Comparison of ENCODE assay signal across 16 cellular contexts in genomic region chr4:7621252-7621651, GRCh38.
DNase-seq lines count a peak whose midpoint lies in the region; ATAC-seq, FAIRE-seq and TF ChIP-seq lines count a peak whose summit lies in the region.
"Had no signal": no experiment of that assay in that cellular context is flagged by ENCODE, and none has a peak within 500 bp of the region (broad histone marks: within the 10 kb centered on the region; RNA-seq: fewer than 3 reads in every experiment).

No MANE protein-coding gene starts in this region.

- H4K91ac ChIP-seq in neuronal stem cell (ENCODE audit: low read depth, low read length, poor library complexity): no peak overlapping the region

- H4K8ac ChIP-seq in neuronal stem cell (ENCODE audit: low read depth, low read length): no peak overlapping the region

- H3K36me3 Mint-ChIP-seq in glutamatergic neuron (ENCODE audit: unreplicated experiment): no peaks in the 10 kb centered on the region
- no peaks in the 10 kb centered on the region for H3K36me3 Mint-ChIP-seq in activated T-helper 17 cell treated with anti-CD3 and anti-CD28 coated beads, Interleukin-2, amount 50 U/mL, for 72 hours (ENCODE audit: low read depth)

- no peaks in the 10 kb centered on the region for H3K9me3 ChIP-seq in HepG2 (ENCODE audit: low read length)
- no peaks in the 10 kb centered on the region for H3K9me3 ChIP-seq in right lobe of liver
- no peaks in the 10 kb centered on the region for H3K9me3 ChIP-seq in K562 (replicated peaks; ENCODE audit: control insufficient read depth, insufficient read depth, low read depth, low read length)
- peaks cover 0 to under 1% of the 10 kb centered on the region in 2 donors for H3K9me3 ChIP-seq in neuronal stem cell (replicated peaks in 1 of 2; ENCODE audit: control insufficient read depth in 2 of 2, insufficient read depth in 1 of 2, low read depth in 1 of 2, low read length in 2 of 2)

- H2AFZ ChIP-seq in HepG2 (ENCODE audit: low read length) (no peak overlapping the region), K562 (ENCODE audit: low read depth, low read length) (no peak overlapping the region), neuronal stem cell (ENCODE audit: low read length) (no peak overlapping the region)

- CTCF ChIA-PET in HepG2 (lab: Yijun Ruan, JAX; ENCODE audit: low intra/inter-chr PET ratio, low total read pairs) (no interaction called here), K562 (lab: Yijun Ruan, JAX; ENCODE audit: low intra/inter-chr PET ratio) (no interaction called here)

- H3K4me3 Mint-ChIP-seq in glutamatergic neuron (ENCODE audit: unreplicated experiment): peak overlapping the region; percentile 28
- no peak overlapping the region for H3K4me3 Mint-ChIP-seq in activated T-helper 17 cell treated with anti-CD3 and anti-CD28 coated beads, Interleukin-2, amount 50 U/mL, for 72 hours
- H3K4me3 Mint-ChIP-seq: CD4-positive, alpha-beta T cell had no signal

- intact Hi-C loops in HepG2 (cut with micrococcal nuclease; ENCODE audit: unreplicated experiment): no loop called here
- intact Hi-C loops in right lobe of liver (cut with DNase I): no loop called here
- intact Hi-C loops in K562 (cut with micrococcal nuclease): no loop called here
- intact Hi-C loops in Right ventricle myocardium inferior (cut with DNase I): no loop called here

- TF ChIP-seq RAD21 in HepG2 (CRISPR knock-in tag; IDR thresholded peaks at IDR 0.05) (no peak), K562 (CRISPR knock-in tag; conservative IDR thresholded peaks at IDR 0.05 in 1 of 2, IDR thresholded peaks at IDR 0.05 in 1 of 2) (no peak)

- H3K23ac ChIP-seq in neuronal stem cell (ENCODE audit: low read depth, low read length, poor library complexity): no peak overlapping the region

- H2AK5ac ChIP-seq in neuronal stem cell (ENCODE audit: low read depth, low read length): peak overlapping the region; percentile 50

- BruUV-seq in HepG2 (replicated peaks; lab: Mats Ljungman, UMichigan) (no TSS peak), K562 (replicated peaks; lab: Mats Ljungman, UMichigan) (no TSS peak)

- H3K9me1 ChIP-seq in K562 (ENCODE audit: control insufficient read depth, insufficient read depth, low read length): no peaks in the 10 kb centered on the region

- H3K4me2 ChIP-seq in HepG2 (ENCODE audit: low read depth, low read length) (no peak overlapping the region), K562 (ENCODE audit: insufficient read depth, low read length) (no peak overlapping the region), neuronal stem cell (ENCODE audit: insufficient read depth, low read length, poor library complexity, severe bottlenecking) (no peak overlapping the region)

- no peak overlapping the region for H3K9ac ChIP-seq in HepG2 (ENCODE audit: insufficient read depth, low read depth, low read length)
- no peak overlapping the region; a peak in 1 of 4 replicates for H3K9ac ChIP-seq in K562 (ENCODE audit: insufficient read depth in 1 of 2, low read depth in 2 of 2, low read length in 2 of 2)
- H3K9ac ChIP-seq in neuronal stem cell (ENCODE audit: low read depth, low read length, poor library complexity): peak overlapping the region; percentile 45

- H3K79me2 ChIP-seq in HepG2 (ENCODE audit: insufficient read depth, low read length): no peaks in the 10 kb centered on the region
- H3K79me2 ChIP-seq in K562 (ENCODE audit: control insufficient read depth, insufficient read depth, low read length): no peaks in the 10 kb centered on the region

- 93% methylated on average over 1 of the region's 1 CpG for WGBS in HepG2 (ENCODE audit: low lambda C conversion rate)
- WGBS in right lobe of liver (ENCODE audit: insufficient coverage, low coverage, low lambda C conversion rate, missing lambda C conversion rate): 60% methylated on average over 1 of the region's 1 CpG
- WGBS in K562 (ENCODE audit: insufficient coverage, low coverage, missing lambda C conversion rate): 0% methylated on average over 1 of the region's 1 CpG
- no CpG with 5 or more reads among the region's 1 CpG for WGBS in neuronal stem cell (ENCODE audit: extremely low coverage in 2 of 2, insufficient read length in 2 of 2, insufficient replicate concordance in 1 of 2), 2 donors

- H3K27me3 Mint-ChIP-seq in glutamatergic neuron (ENCODE audit: unreplicated experiment): peaks cover 4% of the 10 kb centered on the region
- peaks cover 17% of the 10 kb centered on the region for H3K27me3 Mint-ChIP-seq in activated T-helper 17 cell treated with anti-CD3 and anti-CD28 coated beads, Interleukin-2, amount 50 U/mL, for 72 hours
- H3K27me3 Mint-ChIP-seq: IgD-negative memory B cell had no signal

- TF ChIP-seq CTCF in HepG2 (CRISPR knock-in tag; IDR thresholded peaks at IDR 0.05) (no peak), right lobe of liver (IDR thresholded peaks at IDR 0.05) (no peak), K562 (IDR thresholded peaks at IDR 0.05 in 2 of 3, conservative IDR thresholded peaks at IDR 0.05 in 1 of 3; ENCODE audit: insufficient read depth in 2 of 3, low read depth in 1 of 3, low read length in 3 of 3) (no peak), glutamatergic neuron (IDR thresholded peaks at IDR 0.05; ENCODE audit: partially characterized antibody, unreplicated experiment) (no peak)

- in situ Hi-C loops in HepG2 (cut with HindIII; ENCODE audit: extremely low pct_ligation_motif_present, low pct_unique_long_range_greater_than_20kb) (no loop called here), K562 (cut with MboI) (no loop called here)

- H2BK12ac ChIP-seq in neuronal stem cell (ENCODE audit: low read length): peak overlapping the region; percentile 63

- no peak overlapping the region for H3K4ac ChIP-seq in neuronal stem cell (ENCODE audit: low read length)

- TF ChIP-seq POLR2A in HepG2 (IDR thresholded peaks at IDR 0.05; ENCODE audit: insufficient read depth in 1 of 2, low read depth in 2 of 2, low read length in 2 of 2): no peak
- no peak for TF ChIP-seq POLR2A in right lobe of liver (IDR thresholded peaks at IDR 0.05)
- no peak for TF ChIP-seq POLR2A in K562 (conservative IDR thresholded peaks at IDR 0.05)

- DNase-seq in HepG2 (ENCODE audit: low spot score) (no peak), right lobe of liver (no peak), K562 (ENCODE audit: extremely low read depth in 1 of 4, low spot score in 3 of 4) (no peak), glutamatergic neuron (no peak), neuronal stem cell (ENCODE audit: low spot score) (no peak), Right ventricle myocardium inferior (ENCODE audit: missing footprints) (no peak)
- DNase-seq: 8988T; AML-193; Calu3; CD4-positive, alpha-beta T cell; DMS 273 treated with DMSO at 0.1 percent for 48 hours had no signal

- H3K4me1 ChIP-seq in HepG2 (ENCODE audit: insufficient read depth, low read length): no peaks in the 10 kb centered on the region
- H3K4me1 ChIP-seq in right lobe of liver: no peaks in the 10 kb centered on the region
- no peaks in the 10 kb centered on the region for H3K4me1 ChIP-seq in K562 (replicated peaks in 1 of 2; ENCODE audit: control insufficient read depth in 2 of 2, insufficient read depth in 2 of 2, low read length in 2 of 2)
- H3K4me1 ChIP-seq in neuronal stem cell (ENCODE audit: control insufficient read depth in 2 of 2, insufficient read depth in 1 of 2, low read depth in 1 of 2, low read length in 2 of 2): peaks cover 0 to 10% of the 10 kb centered on the region in 2 donors

- peak overlapping the region; percentile 82 for H3K18ac ChIP-seq in neuronal stem cell (ENCODE audit: low read length)

- no peak overlapping the region for H3K27ac ChIP-seq in HepG2 (ENCODE audit: extremely low read length, insufficient read depth, low read length)
- no peak overlapping the region for H3K27ac ChIP-seq in right lobe of liver
- no peak overlapping the region for H3K27ac ChIP-seq in K562 (ENCODE audit: extremely low read depth, low read depth, low read length)
- H3K27ac ChIP-seq in neuronal stem cell (replicated peaks; ENCODE audit: low read length): no peak overlapping the region

- H3K27ac Mint-ChIP-seq in glutamatergic neuron (ENCODE audit: unreplicated experiment): peak overlapping the region; percentile 36
- H3K27ac Mint-ChIP-seq in activated T-helper 17 cell treated with anti-CD3 and anti-CD28 coated beads, Interleukin-2, amount 50 U/mL, for 72 hours: no peak overlapping the region
- H3K27ac Mint-ChIP-seq: CD4-positive, alpha-beta T cell; IgD-negative memory B cell had no signal

- peaks cover 15% of the 10 kb centered on the region for H3K4me1 Mint-ChIP-seq in glutamatergic neuron (ENCODE audit: low read depth, unreplicated experiment)
- peaks cover 5% of the 10 kb centered on the region for H3K4me1 Mint-ChIP-seq in activated T-helper 17 cell treated with anti-CD3 and anti-CD28 coated beads, Interleukin-2, amount 50 U/mL, for 72 hours

- H2BK5ac ChIP-seq in neuronal stem cell (ENCODE audit: low read length): peak overlapping the region; percentile 44

- no peaks in the 10 kb centered on the region for H3K27me3 ChIP-seq in HepG2 (ENCODE audit: control insufficient read depth in 1 of 2, insufficient read depth in 2 of 2, low read length in 2 of 2)
- H3K27me3 ChIP-seq in right lobe of liver: no peaks in the 10 kb centered on the region
- peaks cover 2 to 43% of the 10 kb centered on the region in 2 experiments; a peak in 3 of 5 replicates for H3K27me3 ChIP-seq in K562 (ENCODE audit: control insufficient read depth in 2 of 2, insufficient read depth in 2 of 2, low read length in 2 of 2)
- peaks cover 0 to 4% (median 2%) of the 10 kb centered on the region in 3 experiments for H3K27me3 ChIP-seq in neuronal stem cell (ENCODE audit: control insufficient read depth in 3 of 3, insufficient read depth in 3 of 3, low read depth in 1 of 3, low read length in 3 of 3)

- peaks cover 2% of the 10 kb centered on the region for H3K9me3 Mint-ChIP-seq in glutamatergic neuron (ENCODE audit: unreplicated experiment)
- no peaks in the 10 kb centered on the region for H3K9me3 Mint-ChIP-seq in activated T-helper 17 cell treated with anti-CD3 and anti-CD28 coated beads, Interleukin-2, amount 50 U/mL, for 72 hours
- H3K9me3 Mint-ChIP-seq: CD4-positive, alpha-beta T cell had no signal

- FAIRE-seq in HepG2 (lab: Jason Lieb, UNC) (no peak), K562 (lab: Jason Lieb, UNC) (no peak)
- FAIRE-seq: H54 had no signal

- H2BK15ac ChIP-seq in neuronal stem cell (ENCODE audit: low read length): no peak overlapping the region

- H3K4me3 ChIP-seq in HepG2 (replicated peaks in 1 of 3; ENCODE audit: insufficient read depth in 1 of 3, low read depth in 2 of 3, low read length in 3 of 3): no peak overlapping the region
- no peak overlapping the region for H3K4me3 ChIP-seq in right lobe of liver
- no peak overlapping the region for H3K4me3 ChIP-seq in K562
- no peak overlapping the region for H3K4me3 ChIP-seq in neuronal stem cell (ENCODE audit: low read length in 2 of 2)

- H3K79me1 ChIP-seq in neuronal stem cell (ENCODE audit: low read depth, low read length): peaks cover 3% of the 10 kb centered on the region

- TF ChIP-seq EP300 in HepG2 (IDR thresholded peaks at IDR 0.05; ENCODE audit: low read depth in 2 of 2, low read length in 2 of 2) (no peak), HepG2 (CRISPR knock-in tag; IDR thresholded peaks at IDR 0.05; ENCODE audit: borderline replicate concordance) (no peak), K562 (IDR thresholded peaks at IDR 0.05; ENCODE audit: low read length) (no peak)

- no peak overlapping the region for H2BK120ac ChIP-seq in neuronal stem cell (ENCODE audit: low read depth, low read length)

- POLR2A ChIA-PET in HepG2 (lab: Yijun Ruan, JAX) (no interaction called here), K562 (lab: Yijun Ruan, JAX) (no interaction called here)

- peak overlapping the region; percentile 63 for H3K14ac ChIP-seq in neuronal stem cell (ENCODE audit: low read length)

- H4K20me1 ChIP-seq in HepG2 (ENCODE audit: insufficient read depth, low read length) (no peaks in the 10 kb centered on the region), K562 (replicated peaks; ENCODE audit: control insufficient read depth, insufficient read depth, low read length) (0 out of 2 replicates have a peak, but pooled peaks cover 3% of the 10 kb centered on the region)

- H3K36me3 ChIP-seq in HepG2 (replicated peaks in 1 of 2; ENCODE audit: control insufficient read depth in 1 of 2, insufficient read depth in 2 of 2, low read length in 2 of 2) (no peaks in the 10 kb centered on the region), right lobe of liver (no peaks in the 10 kb centered on the region), K562 (ENCODE audit: control insufficient read depth, insufficient read depth, low read length) (no peaks in the 10 kb centered on the region), neuronal stem cell (replicated peaks in 1 of 2; ENCODE audit: control insufficient read depth in 2 of 2, insufficient read depth in 2 of 2, low read length in 2 of 2) (peaks cover 0 to 2% of the 10 kb centered on the region in 2 donors)

- ATAC-seq in HepG2: no peak
- ATAC-seq in right lobe of liver: no peak
- ATAC-seq in K562: no peak
- no peak for ATAC-seq in HG02970 (IDR thresholded peaks at IDR 0.05; ENCODE audit: low FRiP score, unreplicated experiment)
- ATAC-seq in Right ventricle myocardium inferior: no peak
- no peak for ATAC-seq in activated T-helper 17 cell treated with anti-CD3 and anti-CD28 coated beads, Interleukin-2, amount 50 U/mL, for 72 hours (replicated peaks)
- ATAC-seq: HCT116 had no signal

Comparison
In these comparisons a context has a peak if more than half of its experiments do, and no peak if none do; other contexts are left out.
1. Of the 241 proteins assayed by ChIP-seq in both HepG2 and K562: peak only in HepG2: FOXK2 and PHB2; only in K562: ELF4 and HBP1; in both: none; in neither: 234; mixed calls (peak in some experiments, not most) for 3.